ENCODE assay signal across 22 cellular contexts in genomic region chrX:119507206-119507605, GRCh38. TPM values are rescaled to one million over a fixed set of nuclear protein-coding genes. Genes with fewer than 3 reads are reported as not detected.
DNase-seq lines count a peak whose midpoint lies in the region; ATAC-seq and TF ChIP-seq lines count a peak whose summit lies in the region.
"Had no signal": no experiment of that assay in that cellular context is flagged by ENCODE, and none has a peak within 500 bp of the region (broad histone marks: within the 10 kb centered on the region; RNA-seq: fewer than 3 reads in every experiment).

No MANE protein-coding gene starts in this region.

- peaks cover 0 to 38% (median 10%) of the 10 kb centered on the region in 4 donors for H3K4me1 ChIP-seq in right lobe of liver
- peaks cover 0 to 13% (median 6%) of the 10 kb centered on the region in 4 donors for H3K4me1 ChIP-seq in transverse colon
- H3K4me1 ChIP-seq: BE2C had no signal

- H3K27me3 ChIP-seq in right lobe of liver, result no peaks in the 10 kb centered on the region
- no peaks in the 10 kb centered on the region for H3K27me3 ChIP-seq in transverse colon
- H3K27me3 ChIP-seq: BE2C had no signal

- H3K4me3 ChIP-seq in right lobe of liver (no peak overlapping the region), transverse colon (no peak overlapping the region)
- H3K4me3 ChIP-seq: K562 had no signal

- in situ Hi-C loops in transverse colon (cut with MboI; ENCODE audit: low pct_ligation_motif_present in 1 of 4, low pct_unique_long_range_greater_than_20kb in 1 of 4, low sequenced_read_pairs in 3 of 4), result loop anchor here in 1 of 4 donors (25.0 kb wide), 1 partner anchor 230 kb away; no protein-coding TSS in a partner anchor

- H3K27ac ChIP-seq in right lobe of liver (peak overlapping the region in 2 of 3 donors; percentile 47 to 49), transverse colon (peak overlapping the region; percentile 8 to 51 (median 23))

- H3K9me3 ChIP-seq in right lobe of liver (no peaks in the 10 kb centered on the region), transverse colon (no peaks in the 10 kb centered on the region)
- H3K9me3 ChIP-seq: BE2C had no signal

- TF ChIP-seq EP300 in transverse colon (IDR thresholded peaks at IDR 0.05; ENCODE audit: low read depth), result no peak

- H3K4me3 Mint-ChIP-seq in activated T-cell treated with anti-CD3 and anti-CD28 coated beads, Interleukin-2, amount 50 U/mL, for 24 hours, result no peak overlapping the region
- H3K4me3 Mint-ChIP-seq in chondrocyte (ENCODE audit: unreplicated experiment), result no peak overlapping the region
- no peak overlapping the region for H3K4me3 Mint-ChIP-seq in activated naive CD8-positive, alpha-beta T cell treated with anti-CD3 and anti-CD28 coated beads, Interleukin-2, amount 50 U/mL, for 24 hours
- H3K4me3 Mint-ChIP-seq: CD4-positive, CD25-positive, alpha-beta regulatory T cell had no signal

- ATAC-seq in right lobe of liver (no peak), HG03097 (IDR thresholded peaks at IDR 0.05; ENCODE audit: low FRiP score, unreplicated experiment) (no peak)
- ATAC-seq in activated naive CD8-positive, alpha-beta T cell treated with anti-CD3 and anti-CD28 coated beads, Interleukin-2, amount 50 U/mL, for 24 hours, result no peak
- ATAC-seq: K562 had no signal

- H3K9me3 Mint-ChIP-seq in activated T-cell treated with anti-CD3 and anti-CD28 coated beads, Interleukin-2, amount 50 U/mL, for 24 hours, result no peaks in the 10 kb centered on the region
- H3K9me3 Mint-ChIP-seq in chondrocyte (ENCODE audit: low read depth), result no peaks in the 10 kb centered on the region
- no peaks in the 10 kb centered on the region for H3K9me3 Mint-ChIP-seq in activated naive CD8-positive, alpha-beta T cell treated with anti-CD3 and anti-CD28 coated beads, Interleukin-2, amount 50 U/mL, for 24 hours
- H3K9me3 Mint-ChIP-seq: CD4-positive, CD25-positive, alpha-beta regulatory T cell had no signal

- peak overlapping the region; percentile 5 for H3K27ac Mint-ChIP-seq in activated T-cell treated with anti-CD3 and anti-CD28 coated beads, Interleukin-2, amount 50 U/mL, for 24 hours
- H3K27ac Mint-ChIP-seq in chondrocyte (ENCODE audit: unreplicated experiment), result peak overlapping the region; percentile 49
- H3K27ac Mint-ChIP-seq in activated naive CD8-positive, alpha-beta T cell treated with anti-CD3 and anti-CD28 coated beads, Interleukin-2, amount 50 U/mL, for 24 hours, result no peak overlapping the region

- peaks cover 15% of the 10 kb centered on the region for H3K27me3 Mint-ChIP-seq in activated T-cell treated with anti-CD3 and anti-CD28 coated beads, Interleukin-2, amount 50 U/mL, for 24 hours
- no peaks in the 10 kb centered on the region for H3K27me3 Mint-ChIP-seq in chondrocyte (ENCODE audit: low read depth)
- H3K27me3 Mint-ChIP-seq in activated naive CD8-positive, alpha-beta T cell treated with anti-CD3 and anti-CD28 coated beads, Interleukin-2, amount 50 U/mL, for 24 hours, result no peaks in the 10 kb centered on the region
- H3K27me3 Mint-ChIP-seq: CD4-positive, CD25-positive, alpha-beta regulatory T cell had no signal

- H3K36me3 ChIP-seq in right lobe of liver, result no peaks in the 10 kb centered on the region
- no peaks in the 10 kb centered on the region for H3K36me3 ChIP-seq in transverse colon
- H3K36me3 ChIP-seq: BE2C had no signal

- peaks cover 7% of the 10 kb centered on the region for H3K4me1 Mint-ChIP-seq in activated T-cell treated with anti-CD3 and anti-CD28 coated beads, Interleukin-2, amount 50 U/mL, for 24 hours (ENCODE audit: low read depth)
- H3K4me1 Mint-ChIP-seq in chondrocyte (ENCODE audit: low read depth), result peaks cover 27% of the 10 kb centered on the region
- H3K4me1 Mint-ChIP-seq in activated naive CD8-positive, alpha-beta T cell treated with anti-CD3 and anti-CD28 coated beads, Interleukin-2, amount 50 U/mL, for 24 hours, result peaks cover 14% of the 10 kb centered on the region

- TF ChIP-seq CTCF in chondrocyte (IDR thresholded peaks at IDR 0.05), result no peak
- no peak for TF ChIP-seq CTCF in right lobe of liver (IDR thresholded peaks at IDR 0.05)
- TF ChIP-seq CTCF in transverse colon (IDR thresholded peaks at IDR 0.05), result no peak

- intact Hi-C loops in right lobe of liver (cut with DNase I) (no loop called here), transverse colon (cut with DNase I; ENCODE audit: low total_unique reads) (no loop called here)

- no peak for DNase-seq in activated T-cell treated with anti-CD3 and anti-CD28 coated beads, Interleukin-2, amount 50 U/mL, for 24 hours
- DNase-seq in activated T-cell treated with anti-CD3 and anti-CD28 coated beads for 4 hours, result no peak
- no peak for DNase-seq in chondrocyte (ENCODE audit: low spot score)
- no peak for DNase-seq in right lobe of liver
- DNase-seq in transverse colon, result no peak
- no peak for DNase-seq in activated naive CD8-positive, alpha-beta T cell treated with anti-CD3 and anti-CD28 coated beads, Interleukin-2, amount 50 U/mL, for 24 hours
- DNase-seq in GM19240 (ENCODE audit: insufficient read length, low spot score), result no peak
- DNase-seq: 8988T; BE2C; CD4-positive, CD25-positive, alpha-beta regulatory T cell; COR-L47; DMS 273 treated with DMSO at 0.1 percent for 48 hours; DND-41; H7; NCI-H1105; NCI-H1694; NCI-H2081 treated with DMSO at 0.1 percent for 48 hours; NCI-H510A treated with DMSO at 0.1 percent for 48 hours; NCI-H774; RPMI8226 had no signal

- TF ChIP-seq POLR2A in right lobe of liver (IDR thresholded peaks at IDR 0.05) (no peak), transverse colon (IDR thresholded peaks at IDR 0.05) (no peak)

- 83% methylated on average over 6 of the region's 6 CpGs for WGBS in right lobe of liver (ENCODE audit: insufficient coverage, low coverage, low lambda C conversion rate, missing lambda C conversion rate)
- WGBS in transverse colon (ENCODE audit: low coverage in 1 of 2), 2 donors, result 86% methylated on average over 6 of the region's 6 CpGs; no CpG with 5 or more reads in 1 of the 2 donors

- H3K36me3 Mint-ChIP-seq in activated T-cell treated with anti-CD3 and anti-CD28 coated beads, Interleukin-2, amount 50 U/mL, for 24 hours (ENCODE audit: low read depth), result no peaks in the 10 kb centered on the region
- H3K36me3 Mint-ChIP-seq in chondrocyte (ENCODE audit: low read depth), result no peaks in the 10 kb centered on the region
- H3K36me3 Mint-ChIP-seq in activated naive CD8-positive, alpha-beta T cell treated with anti-CD3 and anti-CD28 coated beads, Interleukin-2, amount 50 U/mL, for 24 hours (ENCODE audit: low read depth), result no peaks in the 10 kb centered on the region
- H3K36me3 Mint-ChIP-seq: CD4-positive, CD25-positive, alpha-beta regulatory T cell had no signal

RNA-seq across cellular contexts. Expression of gene SLC25A5, which starts 39.0 kb away (rescaled TPM):
- total RNA-seq in chondrocyte (148 to 195 TPM (median 153 TPM) in 3 replicates), right lobe of liver (100 to 1,000 TPM; 168 to 296 (median 223) TPM), transverse colon (1,000 to 10,000 TPM in 1 of 4 donors, 100 to 1,000 TPM in 3; 319 to 1,302 (median 724) TPM)

RNA-seq across cellular contexts. Expression of gene STEEP1, which starts 58.0 kb away (rescaled TPM):
- total RNA-seq in chondrocyte (17.1 to 20.3 TPM (median 19.2 TPM) in 3 replicates), right lobe of liver (10 to 100 TPM in 2 of 6 experiments, 1 to 10 TPM in 4; 4.5 to 13.9 (median 7.1) TPM), transverse colon (10 to 100 TPM; 26.9 to 59.5 (median 32.4) TPM)
